Comparison of ENCODE assay signal across 8 cellular contexts in genomic region chr11:128830836-128831780, GRCh38. TPM values are rescaled to one million over a fixed set of nuclear protein-coding genes. Genes with fewer than 3 reads are reported as not detected.
DNase-seq lines count a peak whose midpoint lies in the region; ATAC-seq and TF ChIP-seq lines count a peak whose summit lies in the region.

No MANE protein-coding gene starts in this region.

- H3K27ac Mint-ChIP-seq in activated CD8-positive, alpha-beta memory T cell treated with anti-CD3 and anti-CD28 coated beads, Interleukin-2, amount 10 ng/mL, durations not matched to agents 7 days and 5 days, result peak overlapping the region; percentile 95

- H3K9me3 Mint-ChIP-seq in activated CD8-positive, alpha-beta memory T cell treated with anti-CD3 and anti-CD28 coated beads, Interleukin-2, amount 10 ng/mL, durations not matched to agents 7 days and 5 days (ENCODE audit: low read depth), result no peaks in the 10 kb centered on the region

- ATAC-seq in GM21360 (IDR thresholded peaks at IDR 0.05; ENCODE audit: unreplicated experiment), result peak; percentile 80
- peak; percentile 90 for ATAC-seq in activated CD8-positive, alpha-beta memory T cell treated with anti-CD3 and anti-CD28 coated beads, Interleukin-2, amount 10 ng/mL, durations not matched to agents 7 days and 5 days

- no peaks in the 10 kb centered on the region for H3K4me1 ChIP-seq in NT2/D1 (ENCODE audit: insufficient read depth, insufficient read length)
- peaks cover 11% of the 10 kb centered on the region for H3K4me1 ChIP-seq in mucosa of stomach (ENCODE audit: control insufficient read depth, insufficient read depth, low read length)

- peak overlapping the region; percentile 66 for H3K4me3 Mint-ChIP-seq in activated CD8-positive, alpha-beta memory T cell treated with anti-CD3 and anti-CD28 coated beads, Interleukin-2, amount 10 ng/mL, durations not matched to agents 7 days and 5 days

- H3K36me3 ChIP-seq in NT2/D1 (ENCODE audit: insufficient read depth, insufficient read length, low read length), result no peaks in the 10 kb centered on the region
- no peaks in the 10 kb centered on the region for H3K36me3 ChIP-seq in mucosa of stomach (ENCODE audit: control insufficient read depth, insufficient read depth, low read length)

- no peak overlapping the region for H3K9ac ChIP-seq in NT2/D1 (ENCODE audit: insufficient read length, low read depth)
- peak overlapping the region; percentile 28 for H3K9ac ChIP-seq in mucosa of stomach (ENCODE audit: low read length)

- H3K27me3 Mint-ChIP-seq in activated CD8-positive, alpha-beta memory T cell treated with anti-CD3 and anti-CD28 coated beads, Interleukin-2, amount 10 ng/mL, durations not matched to agents 7 days and 5 days, result no peaks in the 10 kb centered on the region

- peak; percentile 76 for TF ChIP-seq CTCF in HL-60 (IDR thresholded peaks at IDR 0.05; ENCODE audit: insufficient read depth, low read length)

- H3K27ac ChIP-seq in HL-60 (replicated peaks), result peak overlapping the region; percentile 48

- peaks cover 2% of the 10 kb centered on the region for H3K36me3 Mint-ChIP-seq in activated CD8-positive, alpha-beta memory T cell treated with anti-CD3 and anti-CD28 coated beads, Interleukin-2, amount 10 ng/mL, durations not matched to agents 7 days and 5 days

- DNase-seq in D341Med (ENCODE audit: low spot score), result peak; percentile 76
- DNase-seq in HL-60 (ENCODE audit: low read depth in 1 of 2, low spot score in 1 of 2), result peak; percentile 46 to 82
- DNase-seq in NT2/D1 (ENCODE audit: low read depth, low spot score), result peak; percentile 69
- DNase-seq in activated CD8-positive, alpha-beta memory T cell treated with anti-CD3 and anti-CD28 coated beads, Interleukin-2, amount 10 ng/mL, durations not matched to agents 7 days and 5 days, result peak; percentile 92
- peak; percentile 42 for DNase-seq in epidermal melanocyte (ENCODE audit: insufficient read length, low spot score)
- DNase-seq in stimulated activated CD8-positive, alpha-beta memory T cell treated with anti-CD3 and anti-CD28 coated beads, Interleukin-7, amount 100 ng/mL, for 24 hours (ENCODE audit: low read depth), result peak; percentile 78

- 0 out of 2 replicates have a peak overlapping the region, but pooled peaks have one; percentile 12 for H3K4me3 ChIP-seq in HL-60 (replicated peaks; ENCODE audit: insufficient read depth, low read length)
- H3K4me3 ChIP-seq in NT2/D1 (ENCODE audit: insufficient read length, low read depth), result no peak overlapping the region
- H3K4me3 ChIP-seq in mucosa of stomach (ENCODE audit: low read length), result no peak overlapping the region

- CTCF ChIA-PET in activated CD8-positive, alpha-beta memory T cell treated with anti-CD3 and anti-CD28 coated beads, Interleukin-2, amount 10 ng/mL, durations not matched to agents 7 days and 5 days (lab: Charles Lee), result interaction anchor here (0.6 to 13.5 kb wide), 69 partner anchors 9 to 799 kb away, joined by 3 to 102 read pairs (median 5); partner anchors contain the start of genes FLI1 and KCNJ1

- H3K9me3 ChIP-seq in NT2/D1 (ENCODE audit: insufficient read depth, low read length), result no peaks in the 10 kb centered on the region
- H3K9me3 ChIP-seq in mucosa of stomach (ENCODE audit: control insufficient read depth, low read length), result no peaks in the 10 kb centered on the region

- no peaks in the 10 kb centered on the region for H3K27me3 ChIP-seq in HL-60 (ENCODE audit: insufficient read depth, poor library complexity, severe bottlenecking)
- H3K27me3 ChIP-seq in NT2/D1 (ENCODE audit: insufficient read depth, insufficient read length), result no peaks in the 10 kb centered on the region
- H3K27me3 ChIP-seq in mucosa of stomach (ENCODE audit: control insufficient read depth, insufficient read depth, low read length), result no peaks in the 10 kb centered on the region

- H3K4me1 Mint-ChIP-seq in activated CD8-positive, alpha-beta memory T cell treated with anti-CD3 and anti-CD28 coated beads, Interleukin-2, amount 10 ng/mL, durations not matched to agents 7 days and 5 days, result peaks cover 28% of the 10 kb centered on the region

RNA-seq across cellular contexts. Expression of gene KCNJ1, which starts 36.0 kb away (rescaled TPM):
- total RNA-seq in activated CD8-positive, alpha-beta memory T cell treated with anti-CD3 and anti-CD28 coated beads, Interleukin-2, amount 10 ng/mL, durations not matched to agents 7 days and 5 days, result not detected

Comparison
In these comparisons a context has a peak if more than half of its experiments do, and no peak if none do; other contexts are left out.
1. DNase-seq: peak in every context shown above with its lines; median percentile 92 in activated CD8-positive, alpha-beta memory T cell treated with anti-CD3 and anti-CD28 coated beads, Interleukin-2, amount 10 ng/mL, durations not matched to agents 7 days and 5 days; 78 in stimulated activated CD8-positive, alpha-beta memory T cell treated with anti-CD3 and anti-CD28 coated beads, Interleukin-7, amount 100 ng/mL, for 24 hours; 76 in D341Med; 69 in NT2/D1; 64 in HL-60; 42 in epidermal melanocyte.